10 cellular contexts compared by ENCODE assay signal in genomic region chr17:35082073-35082657, GRCh38. TPM values are rescaled to one million over a fixed set of nuclear protein-coding genes. Genes with fewer than 3 reads are reported as not detected.
DNase-seq lines count a peak whose midpoint lies in the region; ATAC-seq lines count a peak whose summit lies in the region.
"Had no signal": no experiment of that assay in that cellular context is flagged by ENCODE, and none has a peak within 500 bp of the region (broad histone marks: within the 10 kb centered on the region; RNA-seq: fewer than 3 reads in every experiment).

No MANE protein-coding gene starts in this region.

- DNase-seq in activated CD4-positive, alpha-beta T cell treated with anti-CD3 and anti-CD28 coated beads for 4 hours = peak; percentile 20 to 24
- no peak for DNase-seq in activated CD4-positive, alpha-beta T cell treated with anti-CD3 and anti-CD28 coated beads for 48 hours
- DNase-seq in NCI-H524 treated with DMSO at 0.1 percent for 48 hours (lab: John Stamatoyannopoulos, UW) (peak; percentile 49), cerebellum (ENCODE audit: low spot score) (peak; percentile 13), left lobe of liver (ENCODE audit: low spot score) (no peak)
- DNase-seq in stimulated activated effector memory CD8-positive, alpha-beta T cell treated with anti-CD3 and anti-CD28 coated beads, Interleukin-12 subunit alpha, Interleukin-12 subunit beta, amount 100 ng/mL, for 72 hours (ENCODE audit: low spot score in 2 of 2) = no peak
- DNase-seq: DND-41 had no signal

- peaks cover 11% of the 10 kb centered on the region for H3K36me3 Mint-ChIP-seq in stimulated activated effector memory CD8-positive, alpha-beta T cell treated with anti-CD3 and anti-CD28 coated beads, Interleukin-12 subunit alpha, Interleukin-12 subunit beta, amount 100 ng/mL, for 72 hours

- H3K9me3 Mint-ChIP-seq in stimulated activated effector memory CD8-positive, alpha-beta T cell treated with anti-CD3 and anti-CD28 coated beads, Interleukin-12 subunit alpha, Interleukin-12 subunit beta, amount 100 ng/mL, for 72 hours = no peaks in the 10 kb centered on the region

- H3K4me1 Mint-ChIP-seq in stimulated activated effector memory CD8-positive, alpha-beta T cell treated with anti-CD3 and anti-CD28 coated beads, Interleukin-12 subunit alpha, Interleukin-12 subunit beta, amount 100 ng/mL, for 72 hours = peaks cover 66% of the 10 kb centered on the region

- peak overlapping the region; percentile 59 for H3K4me3 Mint-ChIP-seq in stimulated activated effector memory CD8-positive, alpha-beta T cell treated with anti-CD3 and anti-CD28 coated beads, Interleukin-12 subunit alpha, Interleukin-12 subunit beta, amount 100 ng/mL, for 72 hours

- peak overlapping the region; percentile 91 for H3K27ac Mint-ChIP-seq in stimulated activated effector memory CD8-positive, alpha-beta T cell treated with anti-CD3 and anti-CD28 coated beads, Interleukin-12 subunit alpha, Interleukin-12 subunit beta, amount 100 ng/mL, for 72 hours

- ATAC-seq in stimulated activated effector memory CD8-positive, alpha-beta T cell treated with anti-CD3 and anti-CD28 coated beads, Interleukin-12 subunit alpha, Interleukin-12 subunit beta, amount 100 ng/mL, for 72 hours = peak; percentile 85
- ATAC-seq in left lobe of liver = no peak
- no peak for ATAC-seq in GM19351 (IDR thresholded peaks at IDR 0.05; ENCODE audit: unreplicated experiment)
- ATAC-seq in GM18870 (IDR thresholded peaks at IDR 0.05; ENCODE audit: unreplicated experiment) = no peak

RNA-seq across cellular contexts. Expression of gene RFFL, which starts 18.7 kb away (rescaled TPM):
- 6.7 TPM for total RNA-seq in cerebellum
- 36.5 TPM for total RNA-seq in left lobe of liver

RNA-seq across cellular contexts. Expression of gene RAD51D, which starts 37.5 kb away (rescaled TPM):
- total RNA-seq in cerebellum (5.0 TPM), left lobe of liver (4.4 TPM)

RNA-seq across cellular contexts. Expression of gene FNDC8, which starts 39.2 kb away (rescaled TPM):
- total RNA-seq in cerebellum (not detected), left lobe of liver (not detected)
- total RNA-seq: activated CD8-positive, alpha-beta memory T cell treated with anti-CD3 and anti-CD28 coated beads for 36 hours had no signal

RNA-seq across cellular contexts. Expression of gene NLE1, which starts 59.9 kb away (rescaled TPM):
- total RNA-seq in cerebellum (14.2 TPM), left lobe of liver (6.8 TPM)

Comparison
In these comparisons a context has a peak if more than half of its experiments do, and no peak if none do; other contexts are left out.
1. DNase-seq: peak in activated CD4-positive, alpha-beta T cell treated with anti-CD3 and anti-CD28 coated beads for 4 hours (2 of 2), NCI-H524 treated with DMSO at 0.1 percent for 48 hours (single experiment) and cerebellum (single experiment); none in activated CD4-positive, alpha-beta T cell treated with anti-CD3 and anti-CD28 coated beads for 48 hours (single experiment), stimulated activated effector memory CD8-positive, alpha-beta T cell treated with anti-CD3 and anti-CD28 coated beads, Interleukin-12 subunit alpha, Interleukin-12 subunit beta, amount 100 ng/mL, for 72 hours (0 of 2) and left lobe of liver (single experiment).